Comparison of ENCODE assay signal across 15 cellular contexts in genomic region chr1:26165126-26165892, GRCh38. TPM values are rescaled to one million over a fixed set of nuclear protein-coding genes. Genes with fewer than 3 reads are reported as not detected.
DNase-seq lines count a peak whose midpoint lies in the region; ATAC-seq and TF ChIP-seq lines count a peak whose summit lies in the region.
"Had no signal": no experiment of that assay in that cellular context is flagged by ENCODE, and none has a peak within 500 bp of the region (broad histone marks: within the 10 kb centered on the region; RNA-seq: fewer than 3 reads in every experiment).

No MANE protein-coding gene starts in this region.

- peaks cover 30% of the 10 kb centered on the region for H3K27me3 Mint-ChIP-seq in activated T-cell treated with anti-CD3 and anti-CD28 coated beads, Interleukin-2, amount 50 U/mL, for 72 hours (ENCODE audit: low read depth)
- H3K27me3 Mint-ChIP-seq in osteocyte (ENCODE audit: unreplicated experiment): no peaks in the 10 kb centered on the region

- no peak overlapping the region for H3K27ac Mint-ChIP-seq in activated T-cell treated with anti-CD3 and anti-CD28 coated beads, Interleukin-2, amount 50 U/mL, for 72 hours
- H3K27ac Mint-ChIP-seq in osteocyte (ENCODE audit: unreplicated experiment): no peak overlapping the region

- peak overlapping the region; percentile 69 to 71 for H3K4me3 Mint-ChIP-seq in activated T-cell treated with anti-CD3 and anti-CD28 coated beads, Interleukin-2, amount 50 U/mL, for 72 hours
- peak overlapping the region; percentile 4 for H3K4me3 Mint-ChIP-seq in osteocyte (ENCODE audit: unreplicated experiment)

- TF ChIP-seq CTCF in osteocyte (IDR thresholded peaks at IDR 0.05): no peak

- no peaks in the 10 kb centered on the region for H3K9me3 Mint-ChIP-seq in activated T-cell treated with anti-CD3 and anti-CD28 coated beads, Interleukin-2, amount 50 U/mL, for 72 hours
- no peaks in the 10 kb centered on the region for H3K9me3 Mint-ChIP-seq in osteocyte (ENCODE audit: unreplicated experiment)

- DNase-seq in activated T-cell treated with anti-CD3 and anti-CD28 coated beads, Interleukin-2, amount 50 U/mL, for 72 hours: no peak
- no peak for DNase-seq in activated T-cell treated with anti-CD3 and anti-CD28 coated beads for 4 hours
- DNase-seq in NCI-H82 (lab: John Stamatoyannopoulos, UW): peak; percentile 72
- peak; percentile 14 for DNase-seq in fibroblast of peridontal ligament (ENCODE audit: extremely low read depth)
- DNase-seq in osteocyte (ENCODE audit: extremely low spot score, unreplicated experiment): no peak
- DNase-seq in NCI-H1105 treated with DMSO at 0.1 percent for 48 hours (lab: John Stamatoyannopoulos, UW): no peak
- DNase-seq in NCI-H446 (lab: John Stamatoyannopoulos, UW): no peak
- DNase-seq: activated T-cell treated with anti-CD3 and anti-CD28 coated beads, Interleukin-2, amount 50 U/mL, for 1 hour; DMS79 treated with DMSO at 0.1 percent for 48 hours; HCEC 1CT; NCI-H1092 had no signal

- peaks cover 30% of the 10 kb centered on the region for H3K4me1 Mint-ChIP-seq in activated T-cell treated with anti-CD3 and anti-CD28 coated beads, Interleukin-2, amount 50 U/mL, for 72 hours (ENCODE audit: low read depth)
- H3K4me1 Mint-ChIP-seq in osteocyte (ENCODE audit: unreplicated experiment): peaks cover 19% of the 10 kb centered on the region

- no peak for ATAC-seq in activated T-cell treated with anti-CD3 and anti-CD28 coated beads, Interleukin-2, amount 50 U/mL, for 72 hours (replicated peaks in 1 of 2)
- no peak for ATAC-seq in HG02571 (IDR thresholded peaks at IDR 0.05; ENCODE audit: unreplicated experiment)

- no peaks in the 10 kb centered on the region for H3K36me3 Mint-ChIP-seq in activated T-cell treated with anti-CD3 and anti-CD28 coated beads, Interleukin-2, amount 50 U/mL, for 72 hours (ENCODE audit: insufficient read depth in 2 of 2)
- no peaks in the 10 kb centered on the region for H3K36me3 Mint-ChIP-seq in osteocyte (ENCODE audit: unreplicated experiment)

RNA-seq across cellular contexts. Expression of gene C1orf232, which starts 3.5 kb away (rescaled TPM):
- total RNA-seq in activated T-cell treated with anti-CD3 and anti-CD28 coated beads, Interleukin-2, amount 50 U/mL, for 72 hours: not detected
- not detected in 2 replicates for total RNA-seq in osteocyte
- total RNA-seq: heart right ventricle, lung, pulmonary artery endothelial cell had no signal

RNA-seq across cellular contexts. Expression of gene ZNF593, which starts 4.4 kb away (rescaled TPM):
- 10 to 100 TPM; 34.1 to 42.4 TPM for total RNA-seq in activated T-cell treated with anti-CD3 and anti-CD28 coated beads, Interleukin-2, amount 50 U/mL, for 72 hours
- total RNA-seq in osteocyte: 26.8 and 28.6 TPM in 2 replicates

RNA-seq across cellular contexts. Expression of gene ZNF593OS, which starts 6.3 kb away (rescaled TPM):
- total RNA-seq in activated T-cell treated with anti-CD3 and anti-CD28 coated beads, Interleukin-2, amount 50 U/mL, for 72 hours: not detected
- total RNA-seq in osteocyte: not detected in 2 replicates
- total RNA-seq: heart right ventricle, lung, pulmonary artery endothelial cell had no signal

RNA-seq across cellular contexts. Expression of gene FAM110D, which starts 6.4 kb away (rescaled TPM):
- total RNA-seq in activated T-cell treated with anti-CD3 and anti-CD28 coated beads, Interleukin-2, amount 50 U/mL, for 72 hours: not detected
- total RNA-seq in osteocyte: not detected in 2 replicates

RNA-seq across cellular contexts. Expression of gene CNKSR1, which starts 12.0 kb away (rescaled TPM):
- 1 to 10 TPM; 1.1 to 5.0 TPM for total RNA-seq in activated T-cell treated with anti-CD3 and anti-CD28 coated beads, Interleukin-2, amount 50 U/mL, for 72 hours
- 0.89 and 1.1 TPM in 2 replicates for total RNA-seq in osteocyte
- total RNA-seq: pulmonary artery endothelial cell had no signal

Comparison
In these comparisons a context has a peak if more than half of its experiments do, and no peak if none do; other contexts are left out.
1. DNase-seq: peak in NCI-H82 (single experiment) and fibroblast of peridontal ligament (single experiment); none in activated T-cell treated with anti-CD3 and anti-CD28 coated beads, Interleukin-2, amount 50 U/mL, for 72 hours (0 of 2), activated T-cell treated with anti-CD3 and anti-CD28 coated beads for 4 hours (single experiment), osteocyte (single experiment), NCI-H1105 treated with DMSO at 0.1 percent for 48 hours (single experiment) and NCI-H446 (0 of 2).